In the genomic region with DNA sequence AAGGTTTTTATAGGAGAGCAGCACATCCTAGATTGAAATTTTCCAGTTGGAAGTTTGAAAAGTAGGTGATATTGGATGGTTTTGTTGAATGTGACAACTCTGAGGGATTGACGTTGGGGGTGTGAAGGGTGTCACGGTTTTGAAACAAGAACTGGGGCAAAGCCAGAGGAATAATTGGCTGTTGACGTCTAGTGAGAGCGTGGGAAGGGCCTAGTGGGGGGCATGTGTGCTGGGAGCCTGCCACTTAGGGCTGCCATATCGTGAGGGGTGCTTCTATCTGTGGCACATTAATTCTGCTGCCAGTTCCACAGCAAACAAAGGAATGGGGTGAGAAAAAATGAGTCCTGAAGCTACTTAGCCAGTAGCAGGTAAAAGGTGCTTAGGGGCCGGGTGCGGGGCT, we compare ENCODE assay signal across 24 cellular contexts.
A peak's percentile ranks its signal among the peaks of the same experiment; 100 is the strongest.
DNase-seq lines count a peak whose midpoint lies in the region; ATAC-seq and TF ChIP-seq lines count a peak whose summit lies in the region.
"Had no signal": no experiment of that assay in that cellular context is flagged by ENCODE, and none has a peak within 500 bp of the region (broad histone marks: within the 10 kb centered on the region; RNA-seq: fewer than 3 reads in every experiment).

No MANE protein-coding gene starts in this region.

- H3K9me3 Mint-ChIP-seq in activated T-cell treated with anti-CD3 and anti-CD28 coated beads, Interleukin-2, amount 50 U/mL, for 72 hours, result no peaks in the 10 kb centered on the region
- no peaks in the 10 kb centered on the region for H3K9me3 Mint-ChIP-seq in activated T-helper 17 cell treated with anti-CD3 and anti-CD28 coated beads, Interleukin-2, amount 50 U/mL, for 72 hours
- H3K9me3 Mint-ChIP-seq in neural crest cell, result no peaks in the 10 kb centered on the region
- H3K9me3 Mint-ChIP-seq: H9, HFFc6 had no signal

- H3K9me3 ChIP-seq in heart right ventricle, result no peaks in the 10 kb centered on the region
- H3K9me3 ChIP-seq: Peyer's patch had no signal

- no peaks in the 10 kb centered on the region for H3K27me3 Mint-ChIP-seq in activated T-cell treated with anti-CD3 and anti-CD28 coated beads, Interleukin-2, amount 50 U/mL, for 72 hours (ENCODE audit: low read depth)
- no peaks in the 10 kb centered on the region for H3K27me3 Mint-ChIP-seq in activated T-helper 17 cell treated with anti-CD3 and anti-CD28 coated beads, Interleukin-2, amount 50 U/mL, for 72 hours
- no peaks in the 10 kb centered on the region for H3K27me3 Mint-ChIP-seq in neural crest cell (ENCODE audit: low read depth)

- H3K4me1 Mint-ChIP-seq in activated T-cell treated with anti-CD3 and anti-CD28 coated beads, Interleukin-2, amount 50 U/mL, for 72 hours (ENCODE audit: low read depth), result no peaks in the 10 kb centered on the region
- peaks cover 6% of the 10 kb centered on the region for H3K4me1 Mint-ChIP-seq in activated T-helper 17 cell treated with anti-CD3 and anti-CD28 coated beads, Interleukin-2, amount 50 U/mL, for 72 hours
- peaks cover 4% of the 10 kb centered on the region for H3K4me1 Mint-ChIP-seq in neural crest cell

- H3K27me3 ChIP-seq in heart right ventricle, result no peaks in the 10 kb centered on the region
- H3K27me3 ChIP-seq: Peyer's patch had no signal

- DNase-seq in activated T-cell treated with anti-CD3 and anti-CD28 coated beads, Interleukin-2, amount 50 U/mL, for 72 hours, result no peak
- DNase-seq in activated T-cell treated with anti-CD3 and anti-CD28 coated beads for 4 hours (no peak), heart right ventricle (no peak), neural crest cell (ENCODE audit: low read depth, low spot score) (no peak), NCI-H69 (lab: John Stamatoyannopoulos, UW) (no peak), NCI-H2081 treated with DMSO at 0.1 percent for 48 hours (lab: John Stamatoyannopoulos, UW) (no peak)
- DNase-seq: 8988T, C1 segment of cervical spinal cord, COR-L47, DMS79, GM23248, H9, HFFc6, KG1, NCI-H1092, NCI-H1436 treated with DMSO at 0.1 percent for 48 hours, NCI-H1930, NCI-H2227 treated with DMSO at 0.1 percent for 48 hours, NCI-H510A, NCI-H748 treated with DMSO at 0.1 percent for 48 hours, Peyer's patch had no signal

- TF ChIP-seq CTCF in heart right ventricle (IDR thresholded peaks at IDR 0.05), result no peak
- TF ChIP-seq CTCF in neural crest cell (conservative IDR thresholded peaks at IDR 0.05), result no peak

- intact Hi-C loops in heart right ventricle (cut with DNase I), result loop anchor here in 6 of 10 donors (5.0 kb wide), 1 partner anchor 94 kb away; no protein-coding TSS in a partner anchor

- H3K4me3 Mint-ChIP-seq in activated T-cell treated with anti-CD3 and anti-CD28 coated beads, Interleukin-2, amount 50 U/mL, for 72 hours, result no peak overlapping the region
- H3K4me3 Mint-ChIP-seq in activated T-helper 17 cell treated with anti-CD3 and anti-CD28 coated beads, Interleukin-2, amount 50 U/mL, for 72 hours, result no peak overlapping the region
- peak overlapping the region; percentile 32 for H3K4me3 Mint-ChIP-seq in neural crest cell
- H3K4me3 Mint-ChIP-seq: H9, HFFc6 had no signal

- H3K4me1 ChIP-seq in heart right ventricle, result peaks cover 0 to 48% (median 10%) of the 10 kb centered on the region in 9 donors
- H3K4me1 ChIP-seq: Peyer's patch had no signal

- 63 to 74% methylated on average over 7 of the region's 7 CpGs for WGBS in heart right ventricle, 2 donors

- peaks cover 0 to 32% (median 0%) of the 10 kb centered on the region in 9 donors for H3K36me3 ChIP-seq in heart right ventricle

- peak overlapping the region; percentile 72 for H3K27ac Mint-ChIP-seq in activated T-cell treated with anti-CD3 and anti-CD28 coated beads, Interleukin-2, amount 50 U/mL, for 72 hours
- peak overlapping the region; percentile 3 for H3K27ac Mint-ChIP-seq in activated T-helper 17 cell treated with anti-CD3 and anti-CD28 coated beads, Interleukin-2, amount 50 U/mL, for 72 hours
- H3K27ac Mint-ChIP-seq in neural crest cell (ENCODE audit: unreplicated experiment), result no peak overlapping the region
- H3K27ac Mint-ChIP-seq: HFFc6 had no signal

- no peak for ATAC-seq in activated T-cell treated with anti-CD3 and anti-CD28 coated beads, Interleukin-2, amount 50 U/mL, for 72 hours (replicated peaks in 1 of 2)
- ATAC-seq in activated T-helper 17 cell treated with anti-CD3 and anti-CD28 coated beads, Interleukin-2, amount 50 U/mL, for 72 hours (replicated peaks), result no peak
- ATAC-seq in heart right ventricle, result peak in 4 of 8 donors; percentile 30 to 71 (median 35)
- ATAC-seq in GM18498 (IDR thresholded peaks at IDR 0.05; ENCODE audit: unreplicated experiment), result no peak
- ATAC-seq: GM12878 had no signal

- H3K27ac ChIP-seq in heart right ventricle, result peak overlapping the region in 7 of 10 donors; percentile 34 to 77 (median 62)
- H3K27ac ChIP-seq: GM23248, Peyer's patch had no signal

- peak overlapping the region in 1 of 10 donors; percentile 23 for H3K4me3 ChIP-seq in heart right ventricle
- H3K4me3 ChIP-seq: GM12878, GM23248, Peyer's patch had no signal

- peaks cover 2 to 10% of the 10 kb centered on the region in 2 donors for H3K36me3 Mint-ChIP-seq in activated T-cell treated with anti-CD3 and anti-CD28 coated beads, Interleukin-2, amount 50 U/mL, for 72 hours (ENCODE audit: insufficient read depth in 2 of 2)
- peaks cover 31% of the 10 kb centered on the region for H3K36me3 Mint-ChIP-seq in activated T-helper 17 cell treated with anti-CD3 and anti-CD28 coated beads, Interleukin-2, amount 50 U/mL, for 72 hours (ENCODE audit: low read depth)
- H3K36me3 Mint-ChIP-seq in neural crest cell (ENCODE audit: low read depth), result peaks cover 27% of the 10 kb centered on the region
